17 cellular contexts compared by ENCODE assay signal in the genomic region with DNA sequence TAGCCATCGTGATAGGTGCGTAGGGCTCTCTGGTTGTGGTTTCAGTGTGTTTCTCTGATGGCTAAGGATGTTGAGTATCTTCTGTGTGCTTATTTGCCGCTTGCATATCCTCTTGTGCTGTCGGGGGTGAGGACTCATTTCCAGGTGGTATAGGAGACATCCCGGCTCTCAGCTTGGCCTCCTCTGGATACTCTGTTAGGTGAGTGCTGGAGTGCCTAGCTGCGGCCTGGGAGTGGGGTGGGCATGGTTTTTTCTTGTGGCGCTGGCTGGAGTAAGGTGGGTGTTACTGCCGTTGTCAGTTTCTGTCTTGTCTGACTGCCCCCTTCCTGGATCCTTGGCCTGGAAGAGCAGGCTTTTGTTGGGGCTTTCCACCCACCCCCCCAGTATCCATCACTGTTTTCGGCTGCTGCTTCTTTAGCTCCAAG.
DNase-seq lines count a peak whose midpoint lies in the region; ATAC-seq and TF ChIP-seq lines count a peak whose summit lies in the region.
"Had no signal": no experiment of that assay in that cellular context is flagged by ENCODE, and none has a peak within 500 bp of the region (broad histone marks: within the 10 kb centered on the region; RNA-seq: fewer than 3 reads in every experiment).

No MANE protein-coding gene starts in this region.

- H3K27ac ChIP-seq in left ventricle myocardium inferior (replicated peaks) (peak overlapping the region; percentile 72), upper lobe of left lung (peak overlapping the region; percentile 69 to 86 (median 74))
- H3K27ac ChIP-seq: adrenal gland, esophagus squamous epithelium had no signal

- 97 to 98% methylated on average over 9 of the region's 9 CpGs for WGBS in upper lobe of left lung, 2 donors

- H3K27me3 Mint-ChIP-seq in activated T-helper 17 cell treated with anti-CD3 and anti-CD28 coated beads, Interleukin-2, amount 50 U/mL, for 72 hours = no peaks in the 10 kb centered on the region

- H3K27me3 ChIP-seq in left ventricle myocardium inferior (ENCODE audit: low read depth) = no peaks in the 10 kb centered on the region
- H3K27me3 ChIP-seq in upper lobe of left lung = no peaks in the 10 kb centered on the region
- H3K27me3 ChIP-seq: adrenal gland, esophagus squamous epithelium had no signal

- H3K4me1 ChIP-seq in left ventricle myocardium inferior (peaks cover 98% of the 10 kb centered on the region), upper lobe of left lung (peaks cover 32 to 55% (median 44%) of the 10 kb centered on the region in 4 donors)

- H3K9me3 Mint-ChIP-seq in activated T-helper 17 cell treated with anti-CD3 and anti-CD28 coated beads, Interleukin-2, amount 50 U/mL, for 72 hours = no peaks in the 10 kb centered on the region

- H3K4me1 Mint-ChIP-seq in activated T-helper 17 cell treated with anti-CD3 and anti-CD28 coated beads, Interleukin-2, amount 50 U/mL, for 72 hours = peaks cover 76% of the 10 kb centered on the region

- H3K36me3 Mint-ChIP-seq in activated T-helper 17 cell treated with anti-CD3 and anti-CD28 coated beads, Interleukin-2, amount 50 U/mL, for 72 hours (ENCODE audit: low read depth) = peaks cover 21% of the 10 kb centered on the region

- H3K9me3 ChIP-seq in left ventricle myocardium inferior (replicated peaks) = peaks cover 4% of the 10 kb centered on the region
- H3K9me3 ChIP-seq in upper lobe of left lung = no peaks in the 10 kb centered on the region
- H3K9me3 ChIP-seq: adrenal gland had no signal

- H3K4me3 Mint-ChIP-seq in activated T-helper 17 cell treated with anti-CD3 and anti-CD28 coated beads, Interleukin-2, amount 50 U/mL, for 72 hours = peak overlapping the region; percentile 87

- no peak for ATAC-seq in left cardiac atrium
- ATAC-seq in activated T-helper 17 cell treated with anti-CD3 and anti-CD28 coated beads, Interleukin-2, amount 50 U/mL, for 72 hours (replicated peaks) = no peak
- no peak for ATAC-seq in upper lobe of left lung (ENCODE audit: low FRiP score in 2 of 2)
- ATAC-seq in GM19455 (IDR thresholded peaks at IDR 0.05; ENCODE audit: unreplicated experiment) = no peak
- ATAC-seq in HG03432 (IDR thresholded peaks at IDR 0.05; ENCODE audit: unreplicated experiment) = no peak
- ATAC-seq: HepG2 had no signal

- peak overlapping the region; percentile 94 for H3K27ac Mint-ChIP-seq in activated T-helper 17 cell treated with anti-CD3 and anti-CD28 coated beads, Interleukin-2, amount 50 U/mL, for 72 hours

- TF ChIP-seq EP300 in upper lobe of left lung (IDR thresholded peaks at IDR 0.05) = no peak

- H3K36me3 ChIP-seq in left ventricle myocardium inferior (no peaks in the 10 kb centered on the region), upper lobe of left lung (no peaks in the 10 kb centered on the region)
- H3K36me3 ChIP-seq: adrenal gland, esophagus squamous epithelium had no signal

- intact Hi-C loops in left ventricle myocardium inferior (cut with micrococcal nuclease) (no loop called here), left cardiac atrium (cut with DNase I) (no loop called here)

- H3K4me3 ChIP-seq in left ventricle myocardium inferior (no peak overlapping the region), upper lobe of left lung (no peak overlapping the region)
- H3K4me3 ChIP-seq: adrenal gland, coronary artery, esophagus squamous epithelium had no signal

- TF ChIP-seq POLR2A in upper lobe of left lung (IDR thresholded peaks at IDR 0.05) = no peak

- TF ChIP-seq CTCF in left ventricle myocardium inferior (IDR thresholded peaks at IDR 0.05; ENCODE audit: borderline replicate concordance) (no peak), upper lobe of left lung (IDR thresholded peaks at IDR 0.05) (no peak)

- DNase-seq in left ventricle myocardium inferior = no peak
- no peak for DNase-seq in left cardiac atrium
- peak; percentile 9 for DNase-seq in mucosa of gallbladder (ENCODE audit: low spot score)
- DNase-seq in upper lobe of left lung = no peak
- no peak for DNase-seq in NCI-H2227 (lab: John Stamatoyannopoulos, UW; ENCODE audit: unreplicated experiment)
- DNase-seq: DND-41, esophagus squamous epithelium, hypothalamus, NCI-H1092 treated with DMSO at 0.1 percent for 48 hours, nucleus accumbens, T-helper 9 cell had no signal
